In the genomic region with DNA sequence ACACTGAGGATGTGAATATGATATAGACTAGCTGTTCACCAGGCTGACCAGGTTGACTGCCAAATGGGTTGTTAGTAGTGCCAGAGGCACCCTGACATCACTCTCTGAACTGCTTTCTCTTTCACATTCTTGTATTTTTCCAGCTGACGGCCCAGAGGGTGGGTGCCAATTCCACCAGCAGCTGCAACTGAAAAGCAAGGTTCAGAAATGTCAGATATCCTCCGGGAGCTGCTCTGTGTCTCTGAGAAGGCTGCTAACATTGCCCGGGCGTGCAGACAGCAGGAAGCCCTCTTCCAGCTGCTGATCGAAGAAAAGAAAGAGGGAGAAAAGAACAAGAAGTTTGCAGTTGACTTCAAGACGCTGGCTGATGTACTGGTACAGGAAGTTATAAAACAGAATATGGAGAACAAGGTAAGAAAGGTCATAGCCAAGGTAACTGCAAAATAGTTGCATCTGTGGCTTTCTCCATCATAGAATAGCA, we compare ENCODE assay signal across 8 cellular contexts. TPM values are rescaled to one million over a fixed set of nuclear protein-coding genes. Genes with fewer than 3 reads are reported as not detected.
A peak's percentile ranks its signal among the peaks of the same experiment; 100 is the strongest.
DNase-seq lines count a peak whose midpoint lies in the region; ATAC-seq, FAIRE-seq and TF ChIP-seq lines count a peak whose summit lies in the region.

No MANE protein-coding gene starts in this region.

- TF ChIP-seq CTCF in H1 (IDR thresholded peaks at IDR 0.05; ENCODE audit: control extremely low read depth in 1 of 3, insufficient read depth in 1 of 3, low read depth in 1 of 3, low read length in 3 of 3) (no peak), testis (IDR thresholded peaks at IDR 0.05) (no peak)

- no peak overlapping the region for H2BK15ac ChIP-seq in H1 (ENCODE audit: low read length)

- H3K18ac ChIP-seq in H1 (ENCODE audit: extremely low read depth, low read length), result no peak overlapping the region

- ATAC-seq in GM19463 (IDR thresholded peaks at IDR 0.05; ENCODE audit: unreplicated experiment) (peak; percentile 88), HG03571 (IDR thresholded peaks at IDR 0.05; ENCODE audit: unreplicated experiment) (peak; percentile 85)

- no peak for TF ChIP-seq EP300 in H1 (IDR thresholded peaks at IDR 0.05; ENCODE audit: borderline replicate concordance in 1 of 2, low read depth in 2 of 2, low read length in 2 of 2)

- H2BK12ac ChIP-seq in H1 (ENCODE audit: low read depth, low read length), result no peak overlapping the region

- H3K4me3 ChIP-seq in H1 (ENCODE audit: extremely low read depth in 1 of 4, insufficient read depth in 2 of 4, low read depth in 3 of 4, low read length in 4 of 4) (no peak overlapping the region), muscle layer of colon (ENCODE audit: low read depth in 1 of 2, low read length in 2 of 2) (peak overlapping the region; percentile 4 to 56), testis (no peak overlapping the region)

- H3K14ac ChIP-seq in H1 (ENCODE audit: insufficient read length), result no peak overlapping the region

- POLR2A ChIA-PET in H1 (lab: Charles Lee; ENCODE audit: partially characterized antibody), result no interaction called here

- H2BK5ac ChIP-seq in H1 (ENCODE audit: low read depth, low read length), result no peak overlapping the region

- H3K27ac ChIP-seq in H1 (ENCODE audit: low read depth, low read length) (no peak overlapping the region), muscle layer of colon (ENCODE audit: low read depth, low read length) (peak overlapping the region; percentile 71), testis (peak overlapping the region in 1 of 2 donors; percentile 26)

- no peaks in the 10 kb centered on the region for H3K27me3 ChIP-seq in H1 (replicated peaks in 1 of 4; ENCODE audit: control insufficient read depth in 3 of 4, extremely low read depth in 1 of 4, insufficient read depth in 3 of 4, low read length in 3 of 4)
- H3K27me3 ChIP-seq in muscle layer of colon (ENCODE audit: control insufficient read depth in 1 of 2, insufficient read depth in 2 of 2, low read length in 2 of 2), result no peaks in the 10 kb centered on the region
- H3K27me3 ChIP-seq in testis, result no peaks in the 10 kb centered on the region

- TF ChIP-seq POLR2A in H1 (IDR thresholded peaks at IDR 0.05; ENCODE audit: control extremely low read depth in 1 of 2, low read depth in 2 of 2, low read length in 2 of 2) (no peak), testis (IDR thresholded peaks at IDR 0.05) (no peak)

- no peaks in the 10 kb centered on the region for H3K79me1 ChIP-seq in H1 (ENCODE audit: low read depth, low read length)

- H4K20me1 ChIP-seq in H1 (replicated peaks in 1 of 2; ENCODE audit: control insufficient read depth in 1 of 2, insufficient read depth in 2 of 2, low read length in 2 of 2), result no peaks in the 10 kb centered on the region

- no peak overlapping the region for H4K91ac ChIP-seq in H1 (replicated peaks; ENCODE audit: insufficient read length, low read length)

- H2BK20ac ChIP-seq in H1 (ENCODE audit: low read length), result no peak overlapping the region

- no peak overlapping the region for H4K5ac ChIP-seq in H1 (ENCODE audit: insufficient read length, low read depth, low read length)

- DNase-seq in C1 segment of cervical spinal cord (lab: John Stamatoyannopoulos, UW), result peak in 9 of 14 donors; percentile 24 to 68 (median 54)
- DNase-seq in activated CD4-positive, alpha-beta T cell treated with anti-CD3 and anti-CD28 coated beads, Interleukin-2, amount 50 U/mL, for 48 hours, result peak; percentile 26 to 37
- no peak for DNase-seq in H1 (ENCODE audit: low read depth in 1 of 2, low spot score in 2 of 2)
- peak; percentile 42 for DNase-seq in testis
- DNase-seq in NCI-H82 (lab: John Stamatoyannopoulos, UW), result no peak

- H3K36me3 ChIP-seq in H1 (ENCODE audit: control insufficient read depth in 2 of 4, insufficient read depth in 4 of 4, low read length in 3 of 4) (no peaks in the 10 kb centered on the region), muscle layer of colon (ENCODE audit: insufficient read depth, low read length) (peaks cover 3% of the 10 kb centered on the region), testis (ENCODE audit: low read depth, missing control alignments) (no peaks in the 10 kb centered on the region)

- H3K4ac ChIP-seq in H1 (replicated peaks; ENCODE audit: insufficient read length, low read depth, low read length), result no peak overlapping the region

- H2AFZ ChIP-seq in H1 (ENCODE audit: low read length), result 0 out of 2 replicates have a peak overlapping the region, but pooled peaks have one; percentile 28

- H4K8ac ChIP-seq in H1 (ENCODE audit: extremely low read depth, insufficient read depth, low read length), result no peak overlapping the region

- FAIRE-seq in H1 (lab: Jason Lieb, UNC), result no peak

- H3K9ac ChIP-seq in H1 (replicated peaks in 1 of 4; ENCODE audit: extremely low read depth in 1 of 4, low read depth in 3 of 4, low read length in 3 of 4), result no peak overlapping the region
- H3K9ac ChIP-seq in muscle layer of colon (ENCODE audit: low read length), result peak overlapping the region; percentile 8

- H2AK5ac ChIP-seq in H1 (ENCODE audit: low read depth, low read length), result no peak overlapping the region

- no peaks in the 10 kb centered on the region for H3K23me2 ChIP-seq in H1 (ENCODE audit: low read depth, low read length)

- H3K56ac ChIP-seq in H1 (replicated peaks; ENCODE audit: insufficient read length, low read depth, low read length), result no peak overlapping the region

- intact Hi-C loops in testis (cut with DNase I; ENCODE audit: low total_unique reads), result no loop called here

- H3K9me3 ChIP-seq in H1 (ENCODE audit: insufficient read depth in 2 of 2, low read depth in 1 of 2, low read length in 1 of 2) (no peaks in the 10 kb centered on the region), muscle layer of colon (ENCODE audit: low read length) (no peaks in the 10 kb centered on the region), testis (no peaks in the 10 kb centered on the region)

- CTCF ChIA-PET in H1 (lab: Charles Lee; ENCODE audit: partially characterized antibody), result interaction anchor here (1.3 kb wide), 2 partner anchors 9 to 15 kb away, joined by 4 to 5 read pairs; no protein-coding TSS in a partner anchor

- no peak overlapping the region for H2BK120ac ChIP-seq in H1 (replicated peaks; ENCODE audit: low read depth, low read length)

- H3K23ac ChIP-seq in H1 (ENCODE audit: insufficient read length), result no peak overlapping the region

- no peak for TF ChIP-seq RAD21 in H1 (IDR thresholded peaks at IDR 0.05 in 1 of 2, conservative IDR thresholded peaks at IDR 0.05 in 1 of 2; ENCODE audit: low read depth in 2 of 2, low read length in 2 of 2)

- H3K4me1 ChIP-seq in H1 (replicated peaks in 1 of 4; ENCODE audit: control insufficient read depth in 3 of 4, insufficient read depth in 4 of 4, low read length in 3 of 4) (no peaks in the 10 kb centered on the region), muscle layer of colon (ENCODE audit: insufficient read depth, low read length) (peaks cover 17% of the 10 kb centered on the region), testis (no peaks in the 10 kb centered on the region)

- H3K4me2 ChIP-seq in H1 (ENCODE audit: insufficient read depth in 1 of 2, low read depth in 2 of 2, low read length in 2 of 2), result no peak overlapping the region

- WGBS in H1 (ENCODE audit: extremely low coverage in 1 of 2, insufficient coverage in 1 of 2, insufficient read length in 1 of 2, insufficient replicate concordance in 2 of 2, low coverage in 1 of 2, low lambda C conversion rate in 2 of 2, missing lambda C conversion rate in 1 of 2), 2 experiments, result 79% methylated on average over 6 of the region's 6 CpGs; no CpG with 5 or more reads in 1 of the 2 experiments
- 27 to 43% methylated on average over 6 of the region's 6 CpGs for WGBS in testis, 2 donors

- no peaks in the 10 kb centered on the region for H3K79me2 ChIP-seq in H1 (ENCODE audit: control insufficient read depth in 1 of 2, insufficient read depth in 2 of 2, low read length in 2 of 2)

TF ChIP-seq in H1, 55 proteins besides CTCF, POLR2A, EP300 and RAD21 (continues in another document):
- no peak for TF ChIP-seq KDM5A (IDR thresholded peaks at IDR 0.05; ENCODE audit: low read length)
- TF ChIP-seq ASH2L (IDR thresholded peaks at IDR 0.05; ENCODE audit: low read length), result no peak

RNA-seq across cellular contexts. Expression of a gene that starts 16.5 kb away (rescaled TPM):
- total RNA-seq in H1 (2021; fragmentation: NEBNext Ultra II Directional; extraction: Animal tissue kit (Norgen Biotek cat#: 25700)), result 2.5 and 3.0 TPM in 2 replicates
- polyA plus RNA-seq in H1 (2011; rRNA removed) (0.83 and 0.88 TPM in 2 replicates), testis (ENCODE audit: insufficient read depth, low read depth, low replicate concordance) (105 TPM)
- polyA plus RNA-seq in H1 (2011; cell fraction: cytosol; rRNA removed), result 0.93 TPM
- 1.1 TPM for polyA plus RNA-seq in H1 (2011; cell fraction: nucleus; rRNA removed)
- 1.6 to 3.0 TPM (median 2.2 TPM) in 4 replicates for polyA plus RNA-seq in H1 (2012, experiment 1 of 2)
- 2.0 TPM for polyA plus RNA-seq in H1 (2012, experiment 2 of 2)
- 2.5 TPM for polyA plus RNA-seq in H1 (2013, experiment 1 of 2)
- polyA plus RNA-seq in H1 (2013, experiment 2 of 2), result 2.0 TPM
- 0.88 and 0.91 TPM in 2 replicates for polyA minus RNA-seq in H1 (2011; rRNA and poly(A)+ RNA removed)
- polyA minus RNA-seq in H1 (2011; cell fraction: cytosol; rRNA and poly(A)+ RNA removed), result 1.4 TPM
- polyA minus RNA-seq in H1 (2011; cell fraction: nucleus; rRNA and poly(A)+ RNA removed), result 2.0 TPM
- total RNA-seq in testis, result 10 to 100 TPM; 37.8 to 62.6 TPM

RNA-seq across cellular contexts. Expression of a gene that starts 40.3 kb away (rescaled TPM):
- 30.7 and 31.8 TPM in 2 replicates for total RNA-seq in H1 (2021; fragmentation: NEBNext Ultra II Directional; extraction: Animal tissue kit (Norgen Biotek cat#: 25700))
- 4.7 and 7.5 TPM in 2 replicates for polyA plus RNA-seq in H1 (2011; rRNA removed)
- 14.7 TPM for polyA plus RNA-seq in H1 (2011; cell fraction: cytosol; rRNA removed)
- 9.6 TPM for polyA plus RNA-seq in H1 (2011; cell fraction: nucleus; rRNA removed)
- polyA plus RNA-seq in H1 (2012, experiment 1 of 2), result 18.3 to 37.6 TPM (median 20.5 TPM) in 4 replicates
- 2.6 TPM for polyA plus RNA-seq in H1 (2012, experiment 2 of 2)
- polyA plus RNA-seq in H1 (2013, experiment 1 of 2), result 24.0 TPM
- 21.8 TPM for polyA plus RNA-seq in H1 (2013, experiment 2 of 2)
- 16.2 and 16.7 TPM in 2 replicates for polyA minus RNA-seq in H1 (2011; rRNA and poly(A)+ RNA removed)
- polyA minus RNA-seq in H1 (2011; cell fraction: cytosol; rRNA and poly(A)+ RNA removed), result 11.8 TPM
- polyA minus RNA-seq in H1 (2011; cell fraction: nucleus; rRNA and poly(A)+ RNA removed), result 44.2 TPM
- 10 to 100 TPM; 46.1 to 67.0 TPM for total RNA-seq in testis
- polyA plus RNA-seq in testis (ENCODE audit: insufficient read depth, low read depth, low replicate concordance), result 44.1 TPM

RNA-seq across cellular contexts. Expression of a gene that starts 48.2 kb away (rescaled TPM):
- 5.1 and 6.3 TPM in 2 replicates for total RNA-seq in H1 (2021; fragmentation: NEBNext Ultra II Directional; extraction: Animal tissue kit (Norgen Biotek cat#: 25700))
- 1.8 and 2.7 TPM in 2 replicates for polyA plus RNA-seq in H1 (2011; rRNA removed)
- 2.5 TPM for polyA plus RNA-seq in H1 (2011; cell fraction: cytosol; rRNA removed)
- polyA plus RNA-seq in H1 (2011; cell fraction: nucleus; rRNA removed), result 7.3 TPM
- 2.8 to 4.1 TPM (median 3.2 TPM) in 4 replicates for polyA plus RNA-seq in H1 (2012, experiment 1 of 2)
- 0.35 TPM for polyA plus RNA-seq in H1 (2012, experiment 2 of 2)
- 5.7 TPM for polyA plus RNA-seq in H1 (2013, experiment 1 of 2)
- polyA plus RNA-seq in H1 (2013, experiment 2 of 2), result 5.9 TPM
- 4.7 and 6.7 TPM in 2 replicates for polyA minus RNA-seq in H1 (2011; rRNA and poly(A)+ RNA removed)
- polyA minus RNA-seq in H1 (2011; cell fraction: cytosol; rRNA and poly(A)+ RNA removed), result 9.4 TPM
- polyA minus RNA-seq in H1 (2011; cell fraction: nucleus; rRNA and poly(A)+ RNA removed), result 17.0 TPM
- 10 to 100 TPM; 29.9 to 47.3 TPM for total RNA-seq in testis
- 15.0 TPM for polyA plus RNA-seq in testis (ENCODE audit: insufficient read depth, low read depth, low replicate concordance)

Comparison
In these comparisons a context has a peak if more than half of its experiments do, and no peak if none do; other contexts are left out.
1. DNase-seq: peak in C1 segment of cervical spinal cord (9 of 14), activated CD4-positive, alpha-beta T cell treated with anti-CD3 and anti-CD28 coated beads, Interleukin-2, amount 50 U/mL, for 48 hours (2 of 2) and testis (single experiment); none in H1 (0 of 2) and NCI-H82 (single experiment).
2. H3K4me3 ChIP-seq: peak in muscle layer of colon (2 of 2); none in H1 (0 of 4) and testis (0 of 2).